ENCODE assay signal across 8 cellular contexts in genomic region chr11:108496643-108497256, GRCh38. TPM values are rescaled to one million over a fixed set of nuclear protein-coding genes. Genes with fewer than 3 reads are reported as not detected.
DNase-seq lines count a peak whose midpoint lies in the region; ATAC-seq and TF ChIP-seq lines count a peak whose summit lies in the region.

No MANE protein-coding gene starts in this region.

- ATAC-seq in natural killer cell (no peak), HG02884 (IDR thresholded peaks at IDR 0.05; ENCODE audit: unreplicated experiment) (no peak), HG02678 (IDR thresholded peaks at IDR 0.05; ENCODE audit: unreplicated experiment) (no peak), HG02763 (IDR thresholded peaks at IDR 0.05; ENCODE audit: unreplicated experiment) (no peak)

- H3K4me1 Mint-ChIP-seq in dendritic cell treated with granulocyte-macrophage colony-stimulating factor and Interleukin-4, amounts not matched to agents 40 ng/mL and 50 ng/mL, for 4 days (ENCODE audit: low read depth) = peaks cover 18% of the 10 kb centered on the region
- H3K4me1 Mint-ChIP-seq in natural killer cell = peaks cover 22 to 25% of the 10 kb centered on the region in 2 donors

- peak overlapping the region; percentile 62 for H3K4me3 ChIP-seq in HUES6 (ENCODE audit: low read depth, low read length)

- peak overlapping the region; percentile 83 for H3K9ac ChIP-seq in HUES6 (ENCODE audit: low read length)

- TF ChIP-seq CTCF in C4-2B (conservative IDR thresholded peaks at IDR 0.05) (no peak), natural killer cell (IDR thresholded peaks at IDR 0.05) (no peak)

- no peaks in the 10 kb centered on the region for H3K27me3 ChIP-seq in HUES6 (ENCODE audit: control insufficient read depth, insufficient read depth, low read length)

- H3K9me3 ChIP-seq in HUES6 (ENCODE audit: control insufficient read depth, insufficient read depth, low read depth, low read length) = no peaks in the 10 kb centered on the region

- H3K4me3 Mint-ChIP-seq in dendritic cell treated with granulocyte-macrophage colony-stimulating factor and Interleukin-4, amounts not matched to agents 40 ng/mL and 50 ng/mL, for 4 days = no peak overlapping the region
- peak overlapping the region; percentile 89 for H3K4me3 Mint-ChIP-seq in natural killer cell

- H3K9me3 Mint-ChIP-seq in dendritic cell treated with granulocyte-macrophage colony-stimulating factor and Interleukin-4, amounts not matched to agents 40 ng/mL and 50 ng/mL, for 4 days = no peaks in the 10 kb centered on the region
- H3K9me3 Mint-ChIP-seq in natural killer cell = no peaks in the 10 kb centered on the region

- H3K27ac Mint-ChIP-seq in dendritic cell treated with granulocyte-macrophage colony-stimulating factor and Interleukin-4, amounts not matched to agents 40 ng/mL and 50 ng/mL, for 4 days = peak overlapping the region; percentile 96
- peak overlapping the region; percentile 85 to 99 for H3K27ac Mint-ChIP-seq in natural killer cell

- no peaks in the 10 kb centered on the region for H3K27me3 Mint-ChIP-seq in dendritic cell treated with granulocyte-macrophage colony-stimulating factor and Interleukin-4, amounts not matched to agents 40 ng/mL and 50 ng/mL, for 4 days
- H3K27me3 Mint-ChIP-seq in natural killer cell (ENCODE audit: low read depth in 2 of 2) = no peaks in the 10 kb centered on the region

- H3K27ac ChIP-seq in C4-2B (peak overlapping the region; percentile 35; the same call in 1 of the 2 replicates), HUES6 (ENCODE audit: low read depth, low read length) (no peak overlapping the region)

- no peaks in the 10 kb centered on the region for H3K36me3 ChIP-seq in HUES6 (ENCODE audit: control insufficient read depth, insufficient read depth, low read length)

- H3K36me3 Mint-ChIP-seq in dendritic cell treated with granulocyte-macrophage colony-stimulating factor and Interleukin-4, amounts not matched to agents 40 ng/mL and 50 ng/mL, for 4 days (ENCODE audit: low read depth) = peaks cover 7% of the 10 kb centered on the region
- H3K36me3 Mint-ChIP-seq in natural killer cell = no peaks in the 10 kb centered on the region

- no peak for DNase-seq in natural killer cell
- no peak for DNase-seq in SHP77 (lab: John Stamatoyannopoulos, UW)

- intact Hi-C loops in dendritic cell treated with granulocyte-macrophage colony-stimulating factor and Interleukin-4, amounts not matched to agents 40 ng/mL and 50 ng/mL, for 4 days (cut with micrococcal nuclease) = loop anchor here (1.0 kb wide), 1 partner anchor 29 kb away; the partner anchor contains the start of gene C11orf65
- intact Hi-C loops in natural killer cell (cut with micrococcal nuclease) = loop anchor here (1.0 to 2.0 kb wide), 2 partner anchors 29 to 42 kb away; partner anchors contain the start of gene C11orf65

- peaks cover 11% of the 10 kb centered on the region for H3K4me1 ChIP-seq in HUES6 (ENCODE audit: control insufficient read depth, insufficient read depth, low read length)

RNA-seq across cellular contexts. Expression of gene POGLUT3, which starts 1.4 kb away (rescaled TPM):
- 10 to 100 TPM in 2 of 3 donors, 1 to 10 TPM in 1; 9.1 to 12.8 (median 10.8) TPM for total RNA-seq in natural killer cell

RNA-seq across cellular contexts. Expression of gene C11orf65, which starts 29.4 kb away (rescaled TPM):
- total RNA-seq in natural killer cell = under 1 TPM; 0.14 to 0.68 (median 0.45) TPM
